In genomic region chr2:190119257-190119656, GRCh38 we compare ENCODE assay signal across 9 cellular contexts. TPM values are rescaled to one million over a fixed set of nuclear protein-coding genes. Genes with fewer than 3 reads are reported as not detected.
DNase-seq lines count a peak whose midpoint lies in the region; ATAC-seq lines count a peak whose summit lies in the region.
"Had no signal": no experiment of that assay in that cellular context is flagged by ENCODE, and none has a peak within 500 bp of the region (broad histone marks: within the 10 kb centered on the region; RNA-seq: fewer than 3 reads in every experiment).

No MANE protein-coding gene starts in this region.

- DNase-seq in M059J (ENCODE audit: low read depth) (peak; percentile 36), amygdala (lab: John Stamatoyannopoulos, UW) (peak in 44 of 56 donors; percentile 2 to 68 (median 29)), DMS 273 treated with DMSO at 0.1 percent for 48 hours (lab: John Stamatoyannopoulos, UW) (no peak), NCI-H446 treated with DMSO at 0.1 percent for 48 hours (lab: John Stamatoyannopoulos, UW) (no peak)
- peak; percentile 7 for DNase-seq in stimulated activated CD8-positive, alpha-beta memory T cell treated with anti-CD3 and anti-CD28 coated beads, Interleukin-4, amount 100 ng/mL, for 24 hours (ENCODE audit: low read depth)
- DNase-seq: activated CD4-positive, alpha-beta T cell treated with anti-CD3 and anti-CD28 coated beads for 1 hour had no signal

- no peak for ATAC-seq in GM18861 (IDR thresholded peaks at IDR 0.05; ENCODE audit: unreplicated experiment)
- ATAC-seq in HG02623 (IDR thresholded peaks at IDR 0.05; ENCODE audit: unreplicated experiment) = no peak

- H3K4me3 ChIP-seq in iPS-11a (ENCODE audit: low read depth, low read length) = peak overlapping the region; percentile 20

RNA-seq across cellular contexts. Expression of gene MSTN, which starts 56.7 kb away (rescaled TPM):
- total RNA-seq in M059J (2014; rRNA removed; shearing (Covaris generic)) = 1.0 and 1.2 TPM in 2 replicates

Comparison
In these comparisons a context has a peak if more than half of its experiments do, and no peak if none do; other contexts are left out.
1. DNase-seq: peak in M059J (single experiment), amygdala (44 of 56) and stimulated activated CD8-positive, alpha-beta memory T cell treated with anti-CD3 and anti-CD28 coated beads, Interleukin-4, amount 100 ng/mL, for 24 hours (single experiment); none in DMS 273 treated with DMSO at 0.1 percent for 48 hours (single experiment) and NCI-H446 treated with DMSO at 0.1 percent for 48 hours (single experiment).